In genomic region chr15:78457101-78457500, GRCh38 we compare ENCODE assay signal across 8 cellular contexts. TPM values are rescaled to one million over a fixed set of nuclear protein-coding genes. Genes with fewer than 3 reads are reported as not detected.
DNase-seq lines count a peak whose midpoint lies in the region; ATAC-seq lines count a peak whose summit lies in the region.

No MANE protein-coding gene starts in this region.

- DNase-seq in CD4-positive, alpha-beta memory T cell = no peak
- DNase-seq in NCI-H2029 (lab: John Stamatoyannopoulos, UW) = peak; percentile 35
- no peak for DNase-seq in central memory CD8-positive, alpha-beta T cell (ENCODE audit: low spot score in 2 of 2)
- no peak for DNase-seq in natural killer cell treated with Interleukin-12 subunit alpha and Interleukin-12 subunit beta and Interleukin-15 and Interleukin-18, amount 100 ng/mL, for 72 hours (ENCODE audit: low spot score)
- no peak for DNase-seq in anterior cingulate cortex (lab: John Stamatoyannopoulos, UW)
- DNase-seq in NOMO-1 (lab: John Stamatoyannopoulos, UW; ENCODE audit: unreplicated experiment in 2 of 2) = no peak

- CTCF ChIA-PET in CD4-positive, alpha-beta memory T cell (lab: Charles Lee; ENCODE audit: partially characterized antibody) = no interaction called here

- no peaks in the 10 kb centered on the region for H3K27me3 ChIP-seq in CD4-positive, alpha-beta memory T cell (ENCODE audit: insufficient read depth, low read length)

- no peaks in the 10 kb centered on the region for H3K27me3 Mint-ChIP-seq in CD4-positive, alpha-beta memory T cell
- no peaks in the 10 kb centered on the region for H3K27me3 Mint-ChIP-seq in central memory CD8-positive, alpha-beta T cell
- no peaks in the 10 kb centered on the region for H3K27me3 Mint-ChIP-seq in natural killer cell treated with Interleukin-12 subunit alpha and Interleukin-12 subunit beta and Interleukin-15 and Interleukin-18, amount 100 ng/mL, for 72 hours

- peak overlapping the region in 6 of 7 donors; percentile 23 to 74 (median 51) for H3K27ac Mint-ChIP-seq in CD4-positive, alpha-beta memory T cell
- peak overlapping the region; percentile 82 for H3K27ac Mint-ChIP-seq in central memory CD8-positive, alpha-beta T cell (ENCODE audit: low read depth)
- peak overlapping the region; percentile 2 to 44 for H3K27ac Mint-ChIP-seq in natural killer cell treated with Interleukin-12 subunit alpha and Interleukin-12 subunit beta and Interleukin-15 and Interleukin-18, amount 100 ng/mL, for 72 hours

- peaks cover 65 to 96% (median 83%) of the 10 kb centered on the region in 4 donors for H3K4me1 Mint-ChIP-seq in CD4-positive, alpha-beta memory T cell
- peaks cover 89% of the 10 kb centered on the region for H3K4me1 Mint-ChIP-seq in central memory CD8-positive, alpha-beta T cell
- H3K4me1 Mint-ChIP-seq in natural killer cell treated with Interleukin-12 subunit alpha and Interleukin-12 subunit beta and Interleukin-15 and Interleukin-18, amount 100 ng/mL, for 72 hours (ENCODE audit: low read depth in 2 of 2) = peaks cover 47 to 66% of the 10 kb centered on the region in 2 donors

- no peaks in the 10 kb centered on the region for H3K36me3 ChIP-seq in CD4-positive, alpha-beta memory T cell (ENCODE audit: insufficient read depth, low read length)

- H3K4me3 ChIP-seq in CD4-positive, alpha-beta memory T cell (ENCODE audit: low read length in 2 of 2) = no peak overlapping the region

- H3K27ac ChIP-seq in CD4-positive, alpha-beta memory T cell (ENCODE audit: low read depth, low read length) = no peak overlapping the region

- peaks cover 0 to 17% of the 10 kb centered on the region in 2 donors for H3K36me3 Mint-ChIP-seq in CD4-positive, alpha-beta memory T cell
- H3K36me3 Mint-ChIP-seq in central memory CD8-positive, alpha-beta T cell (ENCODE audit: insufficient read depth) = peaks cover 10% of the 10 kb centered on the region
- H3K36me3 Mint-ChIP-seq in natural killer cell treated with Interleukin-12 subunit alpha and Interleukin-12 subunit beta and Interleukin-15 and Interleukin-18, amount 100 ng/mL, for 72 hours = peaks cover 4% of the 10 kb centered on the region

- POLR2A ChIA-PET in CD4-positive, alpha-beta memory T cell (lab: Charles Lee; ENCODE audit: partially characterized antibody) = interaction anchor here (6.1 kb wide), 1 partner anchor 19 kb away, joined by 38 read pairs; the partner anchor contains the start of gene IREB2

- intact Hi-C loops in CD4-positive, alpha-beta memory T cell (cut with micrococcal nuclease) = no loop called here

- no peak for ATAC-seq in central memory CD8-positive, alpha-beta T cell (replicated peaks; ENCODE audit: extremely low read depth, poor library complexity, severe bottlenecking)
- ATAC-seq in natural killer cell treated with Interleukin-12 subunit alpha and Interleukin-12 subunit beta and Interleukin-15 and Interleukin-18, amount 100 ng/mL, for 72 hours = no peak
- ATAC-seq in GM18517 (IDR thresholded peaks at IDR 0.05; ENCODE audit: unreplicated experiment) (no peak), HG03342 (IDR thresholded peaks at IDR 0.05; ENCODE audit: unreplicated experiment) (no peak)

- peak overlapping the region in 5 of 8 donors; percentile 1 to 64 (median 40) for H3K4me3 Mint-ChIP-seq in CD4-positive, alpha-beta memory T cell
- H3K4me3 Mint-ChIP-seq in central memory CD8-positive, alpha-beta T cell = no peak overlapping the region
- no peak overlapping the region for H3K4me3 Mint-ChIP-seq in natural killer cell treated with Interleukin-12 subunit alpha and Interleukin-12 subunit beta and Interleukin-15 and Interleukin-18, amount 100 ng/mL, for 72 hours

- no peaks in the 10 kb centered on the region for H3K9me3 ChIP-seq in CD4-positive, alpha-beta memory T cell (ENCODE audit: control insufficient read depth in 1 of 2, low read length in 2 of 2)

- H3K9me3 Mint-ChIP-seq in CD4-positive, alpha-beta memory T cell = no peaks in the 10 kb centered on the region
- no peaks in the 10 kb centered on the region for H3K9me3 Mint-ChIP-seq in central memory CD8-positive, alpha-beta T cell
- no peaks in the 10 kb centered on the region for H3K9me3 Mint-ChIP-seq in natural killer cell treated with Interleukin-12 subunit alpha and Interleukin-12 subunit beta and Interleukin-15 and Interleukin-18, amount 100 ng/mL, for 72 hours

- H3K4me1 ChIP-seq in CD4-positive, alpha-beta memory T cell (ENCODE audit: insufficient read depth, low read length) = peaks cover 87% of the 10 kb centered on the region

RNA-seq across cellular contexts. Expression of gene IREB2, which starts 19.1 kb away (rescaled TPM):
- 10 to 100 TPM; 65.0 to 71.9 TPM for total RNA-seq in CD4-positive, alpha-beta memory T cell
- polyA plus RNA-seq in CD4-positive, alpha-beta memory T cell = 10 to 100 TPM in 1 of 2 donors, 1 to 10 TPM in 1; 7.6 to 19.5 TPM
- total RNA-seq in natural killer cell treated with Interleukin-12 subunit alpha and Interleukin-12 subunit beta and Interleukin-15 and Interleukin-18, amount 100 ng/mL, for 72 hours = 10 to 100 TPM; 79.0 to 92.8 TPM

RNA-seq across cellular contexts. Expression of gene HYKK, which starts 50.3 kb away (rescaled TPM):
- total RNA-seq in CD4-positive, alpha-beta memory T cell = 1 to 10 TPM; 4.8 to 5.7 TPM
- 1 to 10 TPM; 1.8 to 5.4 TPM for polyA plus RNA-seq in CD4-positive, alpha-beta memory T cell
- total RNA-seq in natural killer cell treated with Interleukin-12 subunit alpha and Interleukin-12 subunit beta and Interleukin-15 and Interleukin-18, amount 100 ng/mL, for 72 hours = under 1 TPM; 0.50 to 0.56 TPM

Comparison
In these comparisons a context has a peak if more than half of its experiments do, and no peak if none do; other contexts are left out.
1. H3K27ac Mint-ChIP-seq: peak in every context shown above with its lines; median percentile 82 in central memory CD8-positive, alpha-beta T cell; 51 in CD4-positive, alpha-beta memory T cell; 23 in natural killer cell treated with Interleukin-12 subunit alpha and Interleukin-12 subunit beta and Interleukin-15 and Interleukin-18, amount 100 ng/mL, for 72 hours.
2. H3K4me3 Mint-ChIP-seq: peak in CD4-positive, alpha-beta memory T cell (5 of 8); none in central memory CD8-positive, alpha-beta T cell (single experiment) and natural killer cell treated with Interleukin-12 subunit alpha and Interleukin-12 subunit beta and Interleukin-15 and Interleukin-18, amount 100 ng/mL, for 72 hours (single experiment).